Comparison of ENCODE assay signal across 1 cellular context in genomic region chr10:63520463-63521388, GRCh38.
A peak's percentile ranks its signal among the peaks of the same experiment; 100 is the strongest.
TF ChIP-seq lines count a peak whose summit lies in the region.

No MANE protein-coding gene starts in this region.

TF ChIP-seq in HepG2, 621 proteins besides CTCF, POLR2A, EP300 and RAD21 (continued from another document and continues in another):
- TF ChIP-seq DMTF1 (CRISPR knock-in tag; IDR thresholded peaks at IDR 0.05) (no peak), CBFB (CRISPR knock-in tag; IDR thresholded peaks at IDR 0.05) (no peak; the same call in 1 of the 2 replicates), ZNF350 (CRISPR knock-in tag; IDR thresholded peaks at IDR 0.05; ENCODE audit: borderline replicate concordance, low read depth) (0 out of 2 replicates have a peak, but pooled peaks have one; percentile 45), SATB2 (CRISPR knock-in tag; IDR thresholded peaks at IDR 0.05) (peak; percentile 71; the same call in 1 of the 2 replicates), ZC3H4 (CRISPR knock-in tag; IDR thresholded peaks at IDR 0.05; ENCODE audit: borderline replicate concordance) (peak; percentile 44; the same call in 1 of the 2 replicates), NR2F6 (IDR thresholded peaks at IDR 0.05) (peak; percentile 31; the same call in 1 of the 2 replicates), NR2F6 (CRISPR knock-in tag; IDR thresholded peaks at IDR 0.05) (peak; percentile 21; the same call in 1 of the 2 replicates), HMG20A (CRISPR knock-in tag; IDR thresholded peaks at IDR 0.05; ENCODE audit: borderline replicate concordance) (0 out of 2 replicates have a peak, but pooled peaks have one; percentile 11), ZNF639 (CRISPR knock-in tag; conservative IDR thresholded peaks at IDR 0.05) (peak; percentile 23; the same call in 1 of the 2 replicates), ZIK1 (CRISPR knock-in tag; IDR thresholded peaks at IDR 0.05; ENCODE audit: borderline replicate concordance, low read depth) (0 out of 2 replicates have a peak, but pooled peaks have one; percentile 0), AGO2 (optimal IDR thresholded peaks at IDR 0.05; ENCODE audit: low read depth, low read length) (peak; percentile 18), MEIS1 (CRISPR knock-in tag; IDR thresholded peaks at IDR 0.05; ENCODE audit: borderline replicate concordance) (no peak), CBX5 (CRISPR knock-in tag; IDR thresholded peaks at IDR 0.05; ENCODE audit: borderline replicate concordance) (peak; percentile 68; the same call in 1 of the 2 replicates), NFKB2 (CRISPR knock-in tag; IDR thresholded peaks at IDR 0.05; ENCODE audit: borderline replicate concordance) (0 out of 2 replicates have a peak, but pooled peaks have one; percentile 22), ZNF232 (CRISPR knock-in tag; IDR thresholded peaks at IDR 0.05; ENCODE audit: borderline replicate concordance) (peak; percentile 80; the same call in 1 of the 2 replicates), ZFP1 (CRISPR knock-in tag; IDR thresholded peaks at IDR 0.05) (no peak), ZBTB7B (CRISPR knock-in tag; IDR thresholded peaks at IDR 0.05) (peak; percentile 66), ZNF484 (CRISPR knock-in tag; IDR thresholded peaks at IDR 0.05; ENCODE audit: borderline replicate concordance, low read depth) (no peak), ARID2 (CRISPR knock-in tag; IDR thresholded peaks at IDR 0.05; ENCODE audit: borderline replicate concordance) (0 out of 2 replicates have a peak, but pooled peaks have one; percentile 12), KDM5B (CRISPR knock-in tag; IDR thresholded peaks at IDR 0.05; ENCODE audit: borderline replicate concordance) (peak; percentile 86; the same call in 1 of the 2 replicates), NFIB (CRISPR knock-in tag; IDR thresholded peaks at IDR 0.05; ENCODE audit: borderline replicate concordance) (no peak), AKAP8 (CRISPR knock-in tag; IDR thresholded peaks at IDR 0.05) (no peak; the same call in 1 of the 2 replicates), RELA (CRISPR knock-in tag; IDR thresholded peaks at IDR 0.05) (no peak), ZNF552 (CRISPR knock-in tag; IDR thresholded peaks at IDR 0.05; ENCODE audit: borderline replicate concordance) (no peak; the same call in 1 of the 2 replicates), NR2F1 (CRISPR knock-in tag; IDR thresholded peaks at IDR 0.05) (peak; percentile 23 to 60; a peak in 2 of 4 replicates), CREBL2 (CRISPR knock-in tag; IDR thresholded peaks at IDR 0.05; ENCODE audit: borderline replicate concordance) (no peak; the same call in 1 of the 2 replicates), REPIN1 (CRISPR knock-in tag; IDR thresholded peaks at IDR 0.05; ENCODE audit: borderline replicate concordance, low read depth) (0 out of 2 replicates have a peak, but pooled peaks have one; percentile 33), EHMT2 (IDR thresholded peaks at IDR 0.05; ENCODE audit: borderline replicate concordance, low read depth, low read length) (no peak), KMT2B (CRISPR knock-in tag; IDR thresholded peaks at IDR 0.05) (peak; percentile 59; the same call in 1 of the 2 replicates), ZSCAN20 (CRISPR knock-in tag; IDR thresholded peaks at IDR 0.05; ENCODE audit: borderline replicate concordance) (no peak), MTF2 (CRISPR knock-in tag; IDR thresholded peaks at IDR 0.05; ENCODE audit: borderline replicate concordance) (no peak), SP1 (IDR thresholded peaks at IDR 0.05) (no peak), SP1 (CRISPR knock-in tag; IDR thresholded peaks at IDR 0.05) (0 out of 2 replicates have a peak, but pooled peaks have one; percentile 22), ZBTB42 (CRISPR knock-in tag; IDR thresholded peaks at IDR 0.05) (0 out of 2 replicates have a peak, but pooled peaks have one; percentile 25), ZNF264 (CRISPR knock-in tag; IDR thresholded peaks at IDR 0.05) (peak; percentile 64; the same call in 1 of the 2 replicates), ZBTB3 (CRISPR knock-in tag; IDR thresholded peaks at IDR 0.05; ENCODE audit: borderline replicate concordance, low read depth) (no peak), ZFP36L2 (CRISPR knock-in tag; IDR thresholded peaks at IDR 0.05) (no peak), ZSCAN21 (CRISPR knock-in tag; IDR thresholded peaks at IDR 0.05; ENCODE audit: borderline replicate concordance) (0 out of 2 replicates have a peak, but pooled peaks have one; percentile 32), THAP11 (CRISPR knock-in tag; IDR thresholded peaks at IDR 0.05) (peak; percentile 51; the same call in 1 of the 2 replicates), ATM (IDR thresholded peaks at IDR 0.05; ENCODE audit: borderline replicate concordance) (no peak), SRSF9 (IDR thresholded peaks at IDR 0.05; ENCODE audit: borderline replicate concordance, insufficient read depth, low read depth, low read length, poor library complexity, severe bottlenecking) (no peak)
- TF ChIP-seq, protein P1, sequence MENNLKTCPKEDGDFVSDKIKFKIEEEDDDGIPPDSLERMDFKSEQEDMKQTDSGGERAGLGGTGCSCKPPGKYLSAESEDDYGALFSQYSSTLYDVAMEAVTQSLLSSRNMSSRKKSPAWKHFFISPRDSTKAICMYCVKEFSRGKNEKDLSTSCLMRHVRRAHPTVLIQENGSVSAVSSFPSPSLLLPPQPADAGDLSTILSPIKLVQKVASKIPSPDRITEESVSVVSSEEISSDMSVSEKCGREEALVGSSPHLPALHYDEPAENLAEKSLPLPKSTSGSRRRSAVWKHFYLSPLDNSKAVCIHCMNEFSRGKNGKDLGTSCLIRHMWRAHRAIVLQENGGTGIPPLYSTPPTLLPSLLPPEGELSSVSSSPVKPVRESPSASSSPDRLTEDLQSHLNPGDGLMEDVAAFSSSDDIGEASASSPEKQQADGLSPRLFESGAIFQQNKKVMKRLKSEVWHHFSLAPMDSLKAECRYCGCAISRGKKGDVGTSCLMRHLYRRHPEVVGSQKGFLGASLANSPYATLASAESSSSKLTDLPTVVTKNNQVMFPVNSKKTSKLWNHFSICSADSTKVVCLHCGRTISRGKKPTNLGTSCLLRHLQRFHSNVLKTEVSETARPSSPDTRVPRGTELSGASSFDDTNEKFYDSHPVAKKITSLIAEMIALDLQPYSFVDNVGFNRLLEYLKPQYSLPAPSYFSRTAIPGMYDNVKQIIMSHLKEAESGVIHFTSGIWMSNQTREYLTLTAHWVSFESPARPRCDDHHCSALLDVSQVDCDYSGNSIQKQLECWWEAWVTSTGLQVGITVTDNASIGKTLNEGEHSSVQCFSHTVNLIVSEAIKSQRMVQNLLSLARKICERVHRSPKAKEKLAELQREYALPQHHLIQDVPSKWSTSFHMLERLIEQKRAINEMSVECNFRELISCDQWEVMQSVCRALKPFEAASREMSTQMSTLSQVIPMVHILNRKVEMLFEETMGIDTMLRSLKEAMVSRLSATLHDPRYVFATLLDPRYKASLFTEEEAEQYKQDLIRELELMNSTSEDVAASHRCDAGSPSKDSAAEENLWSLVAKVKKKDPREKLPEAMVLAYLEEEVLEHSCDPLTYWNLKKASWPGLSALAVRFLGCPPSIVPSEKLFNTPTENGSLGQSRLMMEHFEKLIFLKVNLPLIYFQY (CRISPR knock-in tag; IDR thresholded peaks at IDR 0.05; ENCODE audit: borderline replicate concordance): peak; percentile 62; the same call in 1 of the 2 replicates
- TF ChIP-seq, protein P2, sequence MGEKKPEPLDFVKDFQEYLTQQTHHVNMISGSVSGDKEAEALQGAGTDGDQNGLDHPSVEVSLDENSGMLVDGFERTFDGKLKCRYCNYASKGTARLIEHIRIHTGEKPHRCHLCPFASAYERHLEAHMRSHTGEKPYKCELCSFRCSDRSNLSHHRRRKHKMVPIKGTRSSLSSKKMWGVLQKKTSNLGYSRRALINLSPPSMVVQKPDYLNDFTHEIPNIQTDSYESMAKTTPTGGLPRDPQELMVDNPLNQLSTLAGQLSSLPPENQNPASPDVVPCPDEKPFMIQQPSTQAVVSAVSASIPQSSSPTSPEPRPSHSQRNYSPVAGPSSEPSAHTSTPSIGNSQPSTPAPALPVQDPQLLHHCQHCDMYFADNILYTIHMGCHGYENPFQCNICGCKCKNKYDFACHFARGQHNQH (CRISPR knock-in tag; IDR thresholded peaks at IDR 0.05): peak; percentile 41; the same call in 1 of the 2 replicates
- TF ChIP-seq, protein P3, sequence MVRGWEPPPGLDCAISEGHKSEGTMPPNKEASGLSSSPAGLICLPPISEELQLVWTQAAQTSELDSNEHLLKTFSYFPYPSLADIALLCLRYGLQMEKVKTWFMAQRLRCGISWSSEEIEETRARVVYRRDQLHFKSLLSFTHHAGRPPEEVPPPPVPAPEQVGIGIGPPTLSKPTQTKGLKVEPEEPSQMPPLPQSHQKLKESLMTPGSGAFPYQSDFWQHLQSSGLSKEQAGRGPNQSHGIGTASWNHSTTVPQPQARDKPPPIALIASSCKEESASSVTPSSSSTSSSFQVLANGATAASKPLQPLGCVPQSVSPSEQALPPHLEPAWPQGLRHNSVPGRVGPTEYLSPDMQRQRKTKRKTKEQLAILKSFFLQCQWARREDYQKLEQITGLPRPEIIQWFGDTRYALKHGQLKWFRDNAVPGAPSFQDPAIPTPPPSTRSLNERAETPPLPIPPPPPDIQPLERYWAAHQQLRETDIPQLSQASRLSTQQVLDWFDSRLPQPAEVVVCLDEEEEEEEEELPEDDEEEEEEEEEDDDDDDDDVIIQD (CRISPR knock-in tag; IDR thresholded peaks at IDR 0.05; ENCODE audit: low read depth): peak; percentile 72
- TF ChIP-seq, protein P4, sequence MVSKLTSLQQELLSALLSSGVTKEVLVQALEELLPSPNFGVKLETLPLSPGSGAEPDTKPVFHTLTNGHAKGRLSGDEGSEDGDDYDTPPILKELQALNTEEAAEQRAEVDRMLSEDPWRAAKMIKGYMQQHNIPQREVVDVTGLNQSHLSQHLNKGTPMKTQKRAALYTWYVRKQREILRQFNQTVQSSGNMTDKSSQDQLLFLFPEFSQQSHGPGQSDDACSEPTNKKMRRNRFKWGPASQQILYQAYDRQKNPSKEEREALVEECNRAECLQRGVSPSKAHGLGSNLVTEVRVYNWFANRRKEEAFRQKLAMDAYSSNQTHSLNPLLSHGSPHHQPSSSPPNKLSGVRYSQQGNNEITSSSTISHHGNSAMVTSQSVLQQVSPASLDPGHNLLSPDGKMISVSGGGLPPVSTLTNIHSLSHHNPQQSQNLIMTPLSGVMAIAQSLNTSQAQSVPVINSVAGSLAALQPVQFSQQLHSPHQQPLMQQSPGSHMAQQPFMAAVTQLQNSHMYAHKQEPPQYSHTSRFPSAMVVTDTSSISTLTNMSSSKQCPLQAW (CRISPR knock-in tag; IDR thresholded peaks at IDR 0.05): peak; percentile 45; the same call in 1 of the 2 replicates
